Comparison of ENCODE assay signal across 28 cellular contexts in genomic region chr9:130994135-130994534, GRCh38. TPM values are rescaled to one million over a fixed set of nuclear protein-coding genes. Genes with fewer than 3 reads are reported as not detected.
"Had no signal": no experiment of that assay in that cellular context is flagged by ENCODE, and none has a peak within 500 bp of the region (broad histone marks: within the 10 kb centered on the region; RNA-seq: fewer than 3 reads in every experiment).

No MANE protein-coding gene starts in this region.

- H3K9me3 ChIP-seq: breast epithelium, gastrocnemius medialis, ovary, stomach, suprapubic skin, tibial artery, upper lobe of right lung had no signal

- H3K27ac ChIP-seq: breast epithelium, gastrocnemius medialis, hepatocyte, ovary, stomach, suprapubic skin, tibial artery, upper lobe of right lung had no signal

- ATAC-seq: activated CD4-positive, alpha-beta T cell treated with anti-CD3 and anti-CD28 coated beads for 36 hours; activated CD8-positive, alpha-beta memory T cell treated with anti-CD3 and anti-CD28 coated beads, Interleukin-2, amount 10 ng/mL, durations not matched to agents 7 days and 5 days; activated CD8-positive, alpha-beta T cell treated with anti-CD3 and anti-CD28 coated beads, Interleukin-2, amount 10 ng/mL, durations not matched to agents 7 days and 5 days; activated naive CD8-positive, alpha-beta T cell treated with anti-CD3 and anti-CD28 coated beads, Interleukin-2, amount 50 U/mL, for 24 hours; effector memory CD8-positive, alpha-beta T cell; gastrocnemius medialis; left colon; natural killer cell; stimulated activated naive B cell treated with anti-CD40 and anti-IgM and Interleukin-4, amounts not matched to agents 10 μg/mL and 1 μg/mL and 100 μg/mL, for 72 hours; T-cell; upper lobe of right lung had no signal

- H2AFZ ChIP-seq: hepatocyte had no signal

- H3K36me3 ChIP-seq: breast epithelium, gastrocnemius medialis, ovary, stomach, suprapubic skin, tibial artery, upper lobe of right lung had no signal

- H3K27me3 ChIP-seq: ovary had no signal

- DNase-seq: activated CD4-positive, alpha-beta T cell treated with anti-CD3 and anti-CD28 coated beads for 36 hours; activated CD4-positive, CD25-positive, alpha-beta regulatory T cell; activated CD8-positive, alpha-beta memory T cell treated with anti-CD3 and anti-CD28 coated beads, Interleukin-2, amount 10 ng/mL, durations not matched to agents 7 days and 5 days; activated CD8-positive, alpha-beta T cell treated with anti-CD3 and anti-CD28 coated beads, Interleukin-2, amount 10 ng/mL, durations not matched to agents 7 days and 5 days; activated naive CD8-positive, alpha-beta T cell treated with anti-CD3 and anti-CD28 coated beads, Interleukin-2, amount 50 U/mL, for 24 hours; activated T-cell treated with anti-CD3 and anti-CD28 coated beads, Interleukin-2, amount 50 U/mL, for 48 hours; amygdala; effector memory CD8-positive, alpha-beta T cell; erythroblast; gastrocnemius medialis; left colon; midbrain; natural killer cell; ovary; stimulated activated CD4-positive, alpha-beta T cell treated with anti-CD3 and anti-CD28 coated beads, Interleukin-15, amount 100 ng/mL, for 24 hours; stimulated activated CD4-positive, alpha-beta T cell treated with anti-CD3 and anti-CD28 coated beads, Interleukin-2, amount 100 ng/mL, for 24 hours; stimulated activated naive B cell treated with anti-CD40 and anti-IgM and Interleukin-4, amounts not matched to agents 10 μg/mL and 1 μg/mL and 100 μg/mL, for 72 hours; stomach; T-cell; tibial artery; upper lobe of right lung had no signal

- H3K4me2 ChIP-seq: hepatocyte had no signal

- H3K4me1 ChIP-seq: breast epithelium, gastrocnemius medialis, tibial artery, upper lobe of right lung had no signal

- H3K4me3 ChIP-seq: breast epithelium, gastrocnemius medialis, hepatocyte, ovary, stomach, suprapubic skin, tibial artery, upper lobe of right lung had no signal

RNA-seq across cellular contexts. Expression of gene LAMC3, which starts 14.8 kb away (rescaled TPM):
- total RNA-seq: activated CD8-positive, alpha-beta T cell treated with anti-CD3 and anti-CD28 coated beads, Interleukin-2, amount 10 ng/mL, durations not matched to agents 7 days and 5 days; activated T-helper 2 cell treated with anti-CD3 and anti-CD28 coated beads, Interferon-gamma antibody, Interleukin-2, Interleukin-4, amounts not matched to agents 10 μg/mL and 5 μg/mL and 100 μg/mL, durations not matched to agents 14 hours and 24 hours and 36 hours; natural killer cell had no signal
- polyA plus RNA-seq: keratinocyte had no signal

RNA-seq across cellular contexts. Expression of gene FIBCD1, which starts 55.1 kb away (rescaled TPM):
- total RNA-seq: activated CD4-positive, alpha-beta T cell treated with anti-CD3 and anti-CD28 coated beads for 36 hours; activated CD8-positive, alpha-beta memory T cell treated with anti-CD3 and anti-CD28 coated beads, Interleukin-2, amount 10 ng/mL, durations not matched to agents 7 days and 5 days; activated CD8-positive, alpha-beta T cell treated with anti-CD3 and anti-CD28 coated beads, Interleukin-2, amount 10 ng/mL, durations not matched to agents 7 days and 5 days; activated T-helper 2 cell treated with anti-CD3 and anti-CD28 coated beads, Interferon-gamma antibody, Interleukin-2, Interleukin-4, amounts not matched to agents 10 μg/mL and 5 μg/mL and 100 μg/mL, durations not matched to agents 14 hours and 24 hours and 36 hours; gastrocnemius medialis; liver; natural killer cell; progenitor cell of endocrine pancreas; suprapubic skin; T-cell had no signal
- polyA plus RNA-seq: hepatocyte, liver had no signal
